1 cellular context compared by ENCODE assay signal in genomic region chr3:123066896-123067688, GRCh38.
TF ChIP-seq lines count a peak whose summit lies in the region.

Gene PDIA5 (plus strand): TSS chr3:123067025. CDS start chr3:123067165, 140 bp downstream.

TF ChIP-seq in GM12878, 131 proteins besides CTCF, POLR2A, EP300 and RAD21 (continued from another document):
- no peak for TF ChIP-seq ZBTB40 (IDR thresholded peaks at IDR 0.05; ENCODE audit: borderline replicate concordance)
- TF ChIP-seq SUZ12 (IDR thresholded peaks at IDR 0.05; ENCODE audit: unreplicated experiment), result no peak
- TF ChIP-seq HDAC6 (IDR thresholded peaks at IDR 0.05; ENCODE audit: unreplicated experiment), result no peak
- no peak for TF ChIP-seq E2F8 (IDR thresholded peaks at IDR 0.05; ENCODE audit: low read depth, partially characterized antibody)
- TF ChIP-seq BCLAF1 (IDR thresholded peaks at IDR 0.05), result no peak
- no peak for TF ChIP-seq NR2C2 (IDR thresholded peaks at IDR 0.05; ENCODE audit: borderline replicate concordance, control insufficient read depth, insufficient read length, low read depth)
- TF ChIP-seq NR2C1 (IDR thresholded peaks at IDR 0.05), result no peak
- TF ChIP-seq NRF1 (conservative IDR thresholded peaks at IDR 0.05; ENCODE audit: low read depth, low read length), result peak; percentile 81
- no peak for TF ChIP-seq CEBPZ (IDR thresholded peaks at IDR 0.05; ENCODE audit: low read depth, low read length)
- TF ChIP-seq SMARCA5 (IDR thresholded peaks at IDR 0.05), result 0 out of 2 replicates have a peak, but pooled peaks have one; percentile 39
- TF ChIP-seq MYB (IDR thresholded peaks at IDR 0.05; ENCODE audit: borderline replicate concordance, low read depth, low read length), result no peak
- TF ChIP-seq ZNF384 (IDR thresholded peaks at IDR 0.05; ENCODE audit: borderline replicate concordance, low read depth, low read length), result no peak
- TF ChIP-seq CREB1 (IDR thresholded peaks at IDR 0.05; ENCODE audit: low read depth), result 0 out of 2 replicates have a peak, but pooled peaks have one; percentile 41
- TF ChIP-seq CBX5 (IDR thresholded peaks at IDR 0.05; ENCODE audit: low read depth), result no peak
- no peak for TF ChIP-seq YBX1 (IDR thresholded peaks at IDR 0.05)
- no peak for TF ChIP-seq MAX (IDR thresholded peaks at IDR 0.05; ENCODE audit: low read depth, low read length)
- no peak for TF ChIP-seq NFIC (IDR thresholded peaks at IDR 0.05; ENCODE audit: low read depth, low read length)
- no peak for TF ChIP-seq ZNF274 (IDR thresholded peaks at IDR 0.05; ENCODE audit: insufficient read depth, insufficient read length)
- no peak for TF ChIP-seq FOXK2 (IDR thresholded peaks at IDR 0.05)
- TF ChIP-seq MXI1 (IDR thresholded peaks at IDR 0.05; ENCODE audit: low read depth, low read length), result peak; percentile 44
- TF ChIP-seq SPI1 (IDR thresholded peaks at IDR 0.05; ENCODE audit: borderline replicate concordance, insufficient read depth, low read depth, low read length), result peak; percentile 25; the same call in 1 of the 2 replicates
- TF ChIP-seq CHD1 (IDR thresholded peaks at IDR 0.05; ENCODE audit: low read depth, low read length), result no peak
- no peak for TF ChIP-seq ESRRA (IDR thresholded peaks at IDR 0.05; ENCODE audit: low read length)
- TF ChIP-seq SREBF1 (IDR thresholded peaks at IDR 0.05; ENCODE audit: low read length), result 0 out of 2 replicates have a peak, but pooled peaks have one; percentile 34
- no peak for TF ChIP-seq PKNOX1 (IDR thresholded peaks at IDR 0.05)
- TF ChIP-seq LARP7 (IDR thresholded peaks at IDR 0.05), result peak; percentile 32; the same call in 1 of the 2 replicates
- TF ChIP-seq ASH2L (IDR thresholded peaks at IDR 0.05; ENCODE audit: borderline replicate concordance, low read depth), result no peak
- no peak for TF ChIP-seq ZBTB33 (IDR thresholded peaks at IDR 0.05)
- TF ChIP-seq KAT2A (conservative IDR thresholded peaks at IDR 0.05; ENCODE audit: control insufficient read depth, low read depth, low read length), result no peak
- no peak for TF ChIP-seq ZBTB4 (CRISPR knock-in tag; IDR thresholded peaks at IDR 0.05)
- no peak; the same call in 1 of the 2 replicates for TF ChIP-seq NR2F1 (conservative IDR thresholded peaks at IDR 0.05)
- TF ChIP-seq BCL11A (IDR thresholded peaks at IDR 0.05; ENCODE audit: low read depth, low read length), result no peak
TF ChIP-seq in GM12878: peak in this region for 25.
